In the genomic region with DNA sequence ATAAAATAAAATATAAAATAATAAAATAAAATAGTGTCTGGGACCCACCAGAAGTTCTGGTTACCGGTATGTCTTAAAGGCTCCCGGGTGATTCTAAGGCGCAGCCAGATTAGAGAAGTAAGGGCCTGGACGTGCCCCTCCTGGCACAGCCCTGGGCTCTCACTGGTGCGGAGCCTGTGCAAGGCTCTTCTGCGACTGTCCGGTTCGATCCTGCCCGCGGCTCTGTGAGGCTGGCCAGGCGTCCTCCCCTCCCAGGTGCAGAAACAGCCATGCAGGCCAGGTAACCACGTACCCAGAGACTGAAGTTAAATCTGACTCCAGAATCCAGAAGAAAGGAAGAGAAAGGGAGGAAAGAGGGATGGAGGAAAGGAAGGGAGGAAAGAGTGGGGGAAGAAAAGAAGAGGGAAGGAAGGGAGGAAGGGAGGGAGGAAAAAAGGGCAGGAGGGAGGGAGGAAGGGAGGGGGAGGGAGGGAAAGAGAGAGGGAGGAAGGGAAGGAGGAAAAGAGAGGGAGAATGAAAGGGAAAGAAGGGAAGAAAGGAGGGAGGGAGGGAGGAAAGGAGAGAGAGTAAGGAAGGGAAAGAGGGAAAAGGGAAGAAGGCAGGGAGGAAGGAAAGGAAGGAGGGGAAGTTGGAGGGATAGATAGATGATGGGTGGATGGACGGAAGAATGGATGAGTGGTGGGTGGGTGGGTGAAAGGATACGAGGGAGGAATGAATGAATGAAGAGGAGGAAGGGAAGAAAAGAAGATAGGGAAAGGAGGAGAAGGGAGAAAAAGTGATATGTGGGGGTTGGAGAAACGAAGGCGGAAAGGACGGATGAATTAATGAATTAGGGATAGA, we compare ENCODE assay signal across 1 cellular context.
TF ChIP-seq lines count a peak whose summit lies in the region.

No MANE protein-coding gene starts in this region.

TF ChIP-seq in H1, 55 proteins besides CTCF, POLR2A, EP300 and RAD21:
- TF ChIP-seq GTF2F1 (IDR thresholded peaks at IDR 0.05; ENCODE audit: borderline replicate concordance, low read depth, low read length) = no peak
- TF ChIP-seq SIN3A (conservative IDR thresholded peaks at IDR 0.05 in 1 of 2, IDR thresholded peaks at IDR 0.05 in 1 of 2; ENCODE audit: low read depth in 1 of 2, low read length in 2 of 2) = no peak
